ENCODE assay signal across 16 cellular contexts in genomic region chr12:131971226-131971625, GRCh38. TPM values are rescaled to one million over a fixed set of nuclear protein-coding genes. Genes with fewer than 3 reads are reported as not detected.
A peak's percentile ranks its signal among the peaks of the same experiment; 100 is the strongest.
DNase-seq lines count a peak whose midpoint lies in the region; ATAC-seq and TF ChIP-seq lines count a peak whose summit lies in the region.
"Had no signal": no experiment of that assay in that cellular context is flagged by ENCODE, and none has a peak within 500 bp of the region (broad histone marks: within the 10 kb centered on the region; RNA-seq: fewer than 3 reads in every experiment).

No MANE protein-coding gene starts in this region.

- peak; percentile 12 for DNase-seq in activated CD8-positive, alpha-beta memory T cell treated with anti-CD3 and anti-CD28 coated beads, Interleukin-2, amount 50 U/mL, for 48 hours
- DNase-seq in activated CD8-positive, alpha-beta memory T cell treated with anti-CD3 and anti-CD28 coated beads, Interleukin-2, amount 50 U/mL, for 4 hours, result no peak
- no peak for DNase-seq in CD8-positive, alpha-beta T cell
- DNase-seq in testis, result peak; percentile 6
- DNase-seq in mesendoderm, result no peak
- no peak for DNase-seq in MG63
- DNase-seq: COR-L47, DMS 273 treated with DMSO at 0.1 percent for 48 hours, DND-41, NCI-H187 treated with DMSO at 0.1 percent for 48 hours, NCI-H2171, NCI-H446, NCI-H526 treated with DMSO at 0.1 percent for 48 hours had no signal

- H3K23ac ChIP-seq in mesendoderm (ENCODE audit: low read length), result no peak overlapping the region

- no peak overlapping the region for H3K4ac ChIP-seq in mesendoderm (ENCODE audit: low read depth, low read length)

- H3K9me3 Mint-ChIP-seq in CD8-positive, alpha-beta T cell, result no peaks in the 10 kb centered on the region

- WGBS in testis, 2 donors, result 38 to 70% methylated on average over 1 of the region's 1 CpG
- WGBS in mesendoderm (ENCODE audit: extremely low coverage, insufficient coverage, low lambda C conversion rate), result no CpG with 5 or more reads among the region's 1 CpG

- H3K36me3 Mint-ChIP-seq in CD8-positive, alpha-beta T cell, result peaks cover 19% of the 10 kb centered on the region

- H3K79me2 ChIP-seq in mesendoderm (ENCODE audit: control insufficient read depth, insufficient read depth, low read length), result peaks cover 23% of the 10 kb centered on the region

- H3K27me3 Mint-ChIP-seq in CD8-positive, alpha-beta T cell (ENCODE audit: low read depth), result no peaks in the 10 kb centered on the region

- no peaks in the 10 kb centered on the region for H3K27me3 ChIP-seq in CD8-positive, alpha-beta T cell (ENCODE audit: insufficient read depth, low read length)
- H3K27me3 ChIP-seq in testis, result no peaks in the 10 kb centered on the region
- H3K27me3 ChIP-seq in mesendoderm (ENCODE audit: insufficient read depth, low read length, poor library complexity), result no peaks in the 10 kb centered on the region
- no peaks in the 10 kb centered on the region for H3K27me3 ChIP-seq in MG63
- H3K27me3 ChIP-seq: BLaER1 treated with 17β-estradiol and CSF1 and Interleukin-3, amounts not matched to agents 10 nM and 100 nM had no signal

- H3K36me3 ChIP-seq in CD8-positive, alpha-beta T cell (ENCODE audit: insufficient read depth, low read length), result no peaks in the 10 kb centered on the region
- H3K36me3 ChIP-seq in testis (ENCODE audit: low read depth, missing control alignments) (no peaks in the 10 kb centered on the region), mesendoderm (ENCODE audit: control insufficient read depth, insufficient read depth, low read length) (no peaks in the 10 kb centered on the region), MG63 (peaks cover 9% of the 10 kb centered on the region)

- no peak for TF ChIP-seq CTCF in CD8-positive, alpha-beta T cell (IDR thresholded peaks at IDR 0.05)
- TF ChIP-seq CTCF in VCaP (conservative IDR thresholded peaks at IDR 0.05) (no peak), testis (IDR thresholded peaks at IDR 0.05) (no peak)

- H3K4me3 Mint-ChIP-seq in CD8-positive, alpha-beta T cell, result no peak overlapping the region

- POLR2A ChIA-PET in CD8-positive, alpha-beta T cell (lab: Charles Lee), result no interaction called here

- no peaks in the 10 kb centered on the region for H3K9me3 ChIP-seq in CD8-positive, alpha-beta T cell (ENCODE audit: low read length)
- H3K9me3 ChIP-seq in testis (no peaks in the 10 kb centered on the region), MG63 (no peaks in the 10 kb centered on the region)
- H3K9me3 ChIP-seq: BLaER1 treated with 17β-estradiol and CSF1 and Interleukin-3, amounts not matched to agents 10 nM and 100 nM had no signal

- no peak overlapping the region for H2BK5ac ChIP-seq in mesendoderm (ENCODE audit: low read length)

- H3K4me1 ChIP-seq in CD8-positive, alpha-beta T cell (ENCODE audit: insufficient read depth, low read length), result no peaks in the 10 kb centered on the region
- H3K4me1 ChIP-seq in testis, result no peaks in the 10 kb centered on the region
- H3K4me1 ChIP-seq in mesendoderm (ENCODE audit: control insufficient read depth, low read depth, low read length), result no peaks in the 10 kb centered on the region

- no peak overlapping the region for H3K4me2 ChIP-seq in mesendoderm (ENCODE audit: low read length)

- H2BK15ac ChIP-seq in mesendoderm (replicated peaks; ENCODE audit: low read depth), result no peak overlapping the region

- no peak overlapping the region for H2AK5ac ChIP-seq in mesendoderm (ENCODE audit: low read length)

- H3K27ac Mint-ChIP-seq in CD8-positive, alpha-beta T cell, result peak overlapping the region; percentile 18

- H4K8ac ChIP-seq in mesendoderm (ENCODE audit: low read depth, low read length), result no peak overlapping the region

- intact Hi-C loops in CD8-positive, alpha-beta T cell (cut with DNase I, micrococcal nuclease), result no loop called here
- intact Hi-C loops in testis (cut with DNase I; ENCODE audit: low total_unique reads), result no loop called here

- no peak for TF ChIP-seq POLR2A in testis (IDR thresholded peaks at IDR 0.05)

- no peak overlapping the region for H3K27ac ChIP-seq in CD8-positive, alpha-beta T cell (ENCODE audit: low read depth, low read length)
- H3K27ac ChIP-seq in VCaP (peak overlapping the region; percentile 56), testis (no peak overlapping the region), mesendoderm (ENCODE audit: low read depth, low read length) (no peak overlapping the region)
- H3K27ac ChIP-seq: BLaER1 treated with 17β-estradiol and CSF1 and Interleukin-3, amounts not matched to agents 10 nM and 100 nM had no signal

- H3K9ac ChIP-seq in mesendoderm (ENCODE audit: low read length), result no peak overlapping the region
- H3K9ac ChIP-seq: BLaER1 treated with 17β-estradiol and CSF1 and Interleukin-3, amounts not matched to agents 10 nM and 100 nM had no signal

- H2BK120ac ChIP-seq in mesendoderm (ENCODE audit: low read depth, low read length), result no peak overlapping the region

- peaks cover 13% of the 10 kb centered on the region for H3K79me1 ChIP-seq in mesendoderm (ENCODE audit: low read length)

- CTCF ChIA-PET in CD8-positive, alpha-beta T cell (lab: Charles Lee), result no interaction called here

- no peak overlapping the region for H3K4me3 ChIP-seq in CD8-positive, alpha-beta T cell (ENCODE audit: low read depth, low read length)
- H3K4me3 ChIP-seq in testis, result no peak overlapping the region
- H3K4me3 ChIP-seq in mesendoderm (ENCODE audit: low read length), result no peak overlapping the region
- H3K4me3 ChIP-seq in MG63, result no peak overlapping the region
- H3K4me3 ChIP-seq: BLaER1 treated with 17β-estradiol and CSF1 and Interleukin-3, amounts not matched to agents 10 nM and 100 nM; K562 had no signal

- peaks cover 51% of the 10 kb centered on the region for H3K4me1 Mint-ChIP-seq in CD8-positive, alpha-beta T cell (ENCODE audit: low read depth)

- no peak overlapping the region for H3K56ac ChIP-seq in mesendoderm (ENCODE audit: low read length)

- ATAC-seq in CD8-positive, alpha-beta T cell, result no peak
- ATAC-seq: K562 had no signal

- H4K5ac ChIP-seq in mesendoderm (ENCODE audit: low read length), result no peak overlapping the region

- no peak overlapping the region for H3K18ac ChIP-seq in mesendoderm (ENCODE audit: low read length)

RNA-seq across cellular contexts. Expression of gene EP400, which starts 21.5 kb away (rescaled TPM):
- 10 to 100 TPM; 53.1 to 53.9 TPM for total RNA-seq in CD8-positive, alpha-beta T cell
- total RNA-seq in testis, result 10 to 100 TPM; 69.4 to 83.0 TPM
- 44.2 TPM for polyA plus RNA-seq in testis (ENCODE audit: insufficient read depth, low read depth, low replicate concordance)
- 17.2 TPM for polyA plus RNA-seq in mesendoderm (2013, experiment 1 of 2)
- 15.3 TPM for polyA plus RNA-seq in mesendoderm (2013, experiment 2 of 2)
- 6.0 and 13.1 TPM in 2 replicates for total RNA-seq in MG63 (2014; rRNA removed; shearing (Covaris generic); ENCODE audit: low replicate concordance)

RNA-seq across cellular contexts. Expression of gene PUS1, which starts 42.1 kb away (rescaled TPM):
- 10 to 100 TPM; 17.5 to 17.9 TPM for total RNA-seq in CD8-positive, alpha-beta T cell
- 10 to 100 TPM; 25.2 to 26.0 TPM for total RNA-seq in testis
- polyA plus RNA-seq in testis (ENCODE audit: insufficient read depth, low read depth, low replicate concordance), result 16.9 TPM
- polyA plus RNA-seq in mesendoderm (2013, experiment 1 of 2), result 46.5 TPM
- 46.4 TPM for polyA plus RNA-seq in mesendoderm (2013, experiment 2 of 2)
- total RNA-seq in MG63 (2014; rRNA removed; shearing (Covaris generic); ENCODE audit: low replicate concordance), result 55.1 and 91.2 TPM in 2 replicates

Comparison
In these comparisons a context has a peak if more than half of its experiments do, and no peak if none do; other contexts are left out.
1. DNase-seq: peak in activated CD8-positive, alpha-beta memory T cell treated with anti-CD3 and anti-CD28 coated beads, Interleukin-2, amount 50 U/mL, for 48 hours (single experiment) and testis (single experiment); none in activated CD8-positive, alpha-beta memory T cell treated with anti-CD3 and anti-CD28 coated beads, Interleukin-2, amount 50 U/mL, for 4 hours (single experiment), CD8-positive, alpha-beta T cell (0 of 7), mesendoderm (single experiment) and MG63 (single experiment).